In the genomic region with DNA sequence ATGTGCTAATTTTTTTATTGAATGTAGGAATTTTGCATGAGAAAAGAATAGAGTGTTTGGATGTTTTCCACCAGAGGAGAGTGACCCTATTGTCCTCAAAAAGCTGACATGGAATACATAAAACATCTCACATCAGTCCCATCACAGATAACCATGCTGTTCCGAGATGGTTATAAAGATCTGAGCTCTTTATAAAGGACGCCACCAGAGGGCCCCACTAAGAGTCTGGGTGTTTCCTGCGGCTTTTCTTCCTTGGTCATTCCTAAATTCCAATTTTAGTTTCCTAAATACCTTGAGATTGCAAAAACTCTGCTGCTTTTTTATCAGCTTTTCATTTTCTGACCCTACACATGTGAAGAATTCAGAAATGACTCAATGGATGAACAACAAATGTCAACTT, we compare ENCODE assay signal across 19 cellular contexts.
DNase-seq lines count a peak whose midpoint lies in the region; ATAC-seq, FAIRE-seq and TF ChIP-seq lines count a peak whose summit lies in the region.
"Had no signal": no experiment of that assay in that cellular context is flagged by ENCODE, and none has a peak within 500 bp of the region (broad histone marks: within the 10 kb centered on the region; RNA-seq: fewer than 3 reads in every experiment).

No MANE protein-coding gene starts in this region.

- POLR2A ChIA-PET in RWPE1 (lab: Yijun Ruan, JAX; ENCODE audit: low non-redundant PET), result no interaction called here

- no peaks in the 10 kb centered on the region for H3K36me3 Mint-ChIP-seq in HFFc6 (ENCODE audit: low read depth)
- peaks cover 0 to 12% of the 10 kb centered on the region in 2 donors for H3K36me3 Mint-ChIP-seq in activated naive CD4-positive, alpha-beta T cell treated with anti-CD3 and anti-CD28 coated beads, Interleukin-2, amount 50 U/mL, for 72 hours
- H3K36me3 Mint-ChIP-seq: activated CD8-positive, alpha-beta memory T cell treated with anti-CD3 and anti-CD28 coated beads, Interleukin-2, amount 10 ng/mL, durations not matched to agents 7 days and 5 days; CD8-positive, alpha-beta T cell had no signal

- TF ChIP-seq CTCF in HFFc6 (IDR thresholded peaks at IDR 0.05) (peak; percentile 60), RWPE1 (conservative IDR thresholded peaks at IDR 0.05; ENCODE audit: low read depth) (peak; percentile 22; the same call in 1 of the 2 replicates)

- no peak overlapping the region for H3K27ac Mint-ChIP-seq in HFFc6
- no peak overlapping the region for H3K27ac Mint-ChIP-seq in activated naive CD4-positive, alpha-beta T cell treated with anti-CD3 and anti-CD28 coated beads, Interleukin-2, amount 50 U/mL, for 72 hours
- H3K27ac Mint-ChIP-seq: activated B cell treated with CpG ODN at 0.5 μM for 24 hours; activated CD8-positive, alpha-beta memory T cell treated with anti-CD3 and anti-CD28 coated beads, Interleukin-2, amount 10 ng/mL, durations not matched to agents 7 days and 5 days; CD8-positive, alpha-beta T cell had no signal

- ATAC-seq in activated naive CD4-positive, alpha-beta T cell treated with anti-CD3 and anti-CD28 coated beads, Interleukin-2, amount 50 U/mL, for 72 hours, result no peak
- ATAC-seq: activated CD8-positive, alpha-beta memory T cell treated with anti-CD3 and anti-CD28 coated beads, Interleukin-2, amount 10 ng/mL, durations not matched to agents 7 days and 5 days; CD8-positive, alpha-beta T cell had no signal

- H3K9me3 Mint-ChIP-seq in HFFc6, result peaks cover 37% of the 10 kb centered on the region
- peaks cover 16 to 17% of the 10 kb centered on the region in 2 donors for H3K9me3 Mint-ChIP-seq in activated naive CD4-positive, alpha-beta T cell treated with anti-CD3 and anti-CD28 coated beads, Interleukin-2, amount 50 U/mL, for 72 hours

- no peaks in the 10 kb centered on the region for H3K4me1 Mint-ChIP-seq in HFFc6 (ENCODE audit: low read depth)
- H3K4me1 Mint-ChIP-seq: activated B cell treated with CpG ODN at 0.5 μM for 24 hours; activated CD8-positive, alpha-beta memory T cell treated with anti-CD3 and anti-CD28 coated beads, Interleukin-2, amount 10 ng/mL, durations not matched to agents 7 days and 5 days had no signal

- H3K27ac ChIP-seq in RWPE1, result no peak overlapping the region
- H3K27ac ChIP-seq: right atrium auricular region had no signal

- no peak for FAIRE-seq in HTR-8/SVneo (lab: Jason Lieb, UNC)

- CTCF ChIA-PET in RWPE1 (lab: Yijun Ruan, JAX), result interaction anchor here (0.5 to 0.7 kb wide), 3 partner anchors 97 to 1631 kb away, joined by 3 read pairs; no protein-coding TSS in a partner anchor

- DNase-seq in ELR (ENCODE audit: low read depth) (peak; percentile 1), HFFc6 (no peak), RWPE1 (ENCODE audit: low spot score) (no peak), kidney tubule cell (ENCODE audit: low spot score) (peak; percentile 2), HTR-8/SVneo (ENCODE audit: insufficient read length, low spot score) (no peak)
- no peak for DNase-seq in activated CD8-positive, alpha-beta memory T cell treated with anti-CD3 and anti-CD28 coated beads for 24 hours
- no peak for DNase-seq in activated naive CD4-positive, alpha-beta T cell treated with anti-CD3 and anti-CD28 coated beads, Interleukin-2, amount 50 U/mL, for 72 hours (ENCODE audit: low spot score in 2 of 2)
- DNase-seq: activated B cell treated with CpG ODN at 0.5 μM for 24 hours; activated CD8-positive, alpha-beta memory T cell treated with anti-CD3 and anti-CD28 coated beads, Interleukin-2, amount 10 ng/mL, durations not matched to agents 7 days and 5 days; activated naive CD4-positive, alpha-beta T cell treated with Interleukin-2 at 50 U/mL for 16 hours; CD8-positive, alpha-beta T cell; effector CD8-positive, alpha-beta T cell; GOT3; KG1; NCI-H2029 treated with DMSO at 0.1 percent for 48 hours; stimulated activated CD4-positive, alpha-beta T cell treated with anti-CD3 and anti-CD28 coated beads, Interleukin-2, amount 100 ng/mL, for 24 hours; stimulated activated CD8-positive, alpha-beta memory T cell treated with anti-CD3 and anti-CD28 coated beads, Interleukin-4, amount 100 ng/mL, for 48 hours; SW 1271 had no signal

- no peaks in the 10 kb centered on the region for H3K27me3 Mint-ChIP-seq in HFFc6 (ENCODE audit: insufficient read depth)
- H3K27me3 Mint-ChIP-seq: activated B cell treated with CpG ODN at 0.5 μM for 24 hours; activated CD8-positive, alpha-beta memory T cell treated with anti-CD3 and anti-CD28 coated beads, Interleukin-2, amount 10 ng/mL, durations not matched to agents 7 days and 5 days had no signal

- no peak overlapping the region for H3K4me3 Mint-ChIP-seq in HFFc6
- H3K4me3 Mint-ChIP-seq: activated B cell treated with CpG ODN at 0.5 μM for 24 hours; activated CD8-positive, alpha-beta memory T cell treated with anti-CD3 and anti-CD28 coated beads, Interleukin-2, amount 10 ng/mL, durations not matched to agents 7 days and 5 days; CD8-positive, alpha-beta T cell had no signal

Comparison
In these comparisons a context has a peak if more than half of its experiments do, and no peak if none do; other contexts are left out.
1. DNase-seq: peak in ELR (single experiment) and kidney tubule cell (single experiment); none in HFFc6 (single experiment), RWPE1 (single experiment), HTR-8/SVneo (single experiment), activated CD8-positive, alpha-beta memory T cell treated with anti-CD3 and anti-CD28 coated beads for 24 hours (single experiment) and activated naive CD4-positive, alpha-beta T cell treated with anti-CD3 and anti-CD28 coated beads, Interleukin-2, amount 50 U/mL, for 72 hours (0 of 2).